Comparison of ENCODE assay signal across 8 cellular contexts in genomic region chr3:24829011-24829581, GRCh38.
DNase-seq lines count a peak whose midpoint lies in the region; ATAC-seq and TF ChIP-seq lines count a peak whose summit lies in the region.

No MANE protein-coding gene starts in this region.

- no peak overlapping the region for H3K9ac ChIP-seq in skeletal muscle satellite cell (ENCODE audit: low read depth, low read length)

- H3K4me2 ChIP-seq in skeletal muscle satellite cell (ENCODE audit: low read length) = peak overlapping the region; percentile 90

- peak overlapping the region; percentile 83 for H3K4me3 ChIP-seq in WERI-Rb-1 (ENCODE audit: low read depth, low read length)
- peak overlapping the region; percentile 18 for H3K4me3 ChIP-seq in iPS-11a (ENCODE audit: low read depth, low read length)
- peak overlapping the region; percentile 63 for H3K4me3 ChIP-seq in skeletal muscle satellite cell (ENCODE audit: low read length)

- peaks cover 16% of the 10 kb centered on the region for H3K4me1 ChIP-seq in skeletal muscle satellite cell (ENCODE audit: control insufficient read depth, insufficient read depth, low read length)

- no peaks in the 10 kb centered on the region for H3K9me3 ChIP-seq in WERI-Rb-1 (ENCODE audit: severe bottlenecking)
- H3K9me3 ChIP-seq in skeletal muscle satellite cell (replicated peaks; ENCODE audit: low read length) = no peaks in the 10 kb centered on the region

- H3K27ac ChIP-seq in WERI-Rb-1 = no peak overlapping the region; the same call in 1 of the 2 replicates

- DNase-seq in NCI-H82 (lab: John Stamatoyannopoulos, UW) = peak; percentile 67
- no peak for DNase-seq in NCI-H82 treated with DMSO at 0.1 percent for 48 hours (lab: John Stamatoyannopoulos, UW; ENCODE audit: unreplicated experiment)
- DNase-seq in WERI-Rb-1 = peak; percentile 75
- no peak for DNase-seq in AML-193 (lab: John Stamatoyannopoulos, UW)
- DNase-seq in effector CD4-positive, alpha-beta T cell = no peak

- H3K27me3 ChIP-seq in WERI-Rb-1 (ENCODE audit: insufficient read depth, low read depth, severe bottlenecking) = no peaks in the 10 kb centered on the region
- peaks cover 64% of the 10 kb centered on the region for H3K27me3 ChIP-seq in skeletal muscle satellite cell (ENCODE audit: control insufficient read depth, insufficient read depth, low read length)

- no peak for ATAC-seq in HG03139 (IDR thresholded peaks at IDR 0.05; ENCODE audit: unreplicated experiment)

- H3K36me3 ChIP-seq in WERI-Rb-1 = no peaks in the 10 kb centered on the region
- no peaks in the 10 kb centered on the region for H3K36me3 ChIP-seq in skeletal muscle satellite cell (ENCODE audit: insufficient read depth, low read length)

- TF ChIP-seq CTCF in WERI-Rb-1 (IDR thresholded peaks at IDR 0.05; ENCODE audit: low read depth, low read length) = peak; percentile 17; the same call in 1 of the 2 replicates

Comparison
In these comparisons a context has a peak if more than half of its experiments do, and no peak if none do; other contexts are left out.
1. DNase-seq: peak in NCI-H82 (single experiment) and WERI-Rb-1 (single experiment); none in NCI-H82 treated with DMSO at 0.1 percent for 48 hours (single experiment), AML-193 (0 of 2) and effector CD4-positive, alpha-beta T cell (single experiment).
2. H3K4me3 ChIP-seq: peak in every context shown above with its lines; median percentile 83 in WERI-Rb-1; 63 in skeletal muscle satellite cell; 18 in iPS-11a.